8 cellular contexts compared by ENCODE assay signal in genomic region chr2:108583903-108584520, GRCh38. TPM values are rescaled to one million over a fixed set of nuclear protein-coding genes. Genes with fewer than 3 reads are reported as not detected.
A peak's percentile ranks its signal among the peaks of the same experiment; 100 is the strongest.
DNase-seq lines count a peak whose midpoint lies in the region; ATAC-seq lines count a peak whose summit lies in the region.

No MANE protein-coding gene starts in this region.

- no peak overlapping the region for H3K27ac ChIP-seq in CD4-positive, CD25-positive, alpha-beta regulatory T cell (ENCODE audit: insufficient read depth, low read length, poor library complexity, severe bottlenecking)
- no peak overlapping the region for H3K27ac ChIP-seq in effector memory CD4-positive, alpha-beta T cell (ENCODE audit: insufficient read depth, low read length, poor library complexity, severe bottlenecking)

- H3K4me1 ChIP-seq in CD4-positive, CD25-positive, alpha-beta regulatory T cell (ENCODE audit: control insufficient read depth, insufficient read depth, low read length, poor library complexity, severe bottlenecking), result peaks cover 25% of the 10 kb centered on the region
- no peaks in the 10 kb centered on the region for H3K4me1 ChIP-seq in effector memory CD4-positive, alpha-beta T cell (ENCODE audit: control insufficient read depth, insufficient read depth, low read length, poor library complexity, severe bottlenecking)

- DNase-seq in CD4-positive, CD25-positive, alpha-beta regulatory T cell, result peak; percentile 38 to 77 (median 66)
- DNase-seq in GM19238 (ENCODE audit: insufficient read length, low spot score) (peak; percentile 30), NCI-H460 (ENCODE audit: extremely low read depth, low read depth) (peak; percentile 76), midbrain (lab: John Stamatoyannopoulos, UW) (peak; percentile 85)
- DNase-seq in activated CD4-positive, alpha-beta T cell treated with anti-CD3 and anti-CD28 coated beads, Interleukin-2, amount 10 ng/mL, durations not matched to agents 7 days and 5 days, result peak; percentile 72
- peak in 2 of 3 donors; percentile 5 to 45 for DNase-seq in effector memory CD4-positive, alpha-beta T cell
- DNase-seq in stimulated activated effector memory CD8-positive, alpha-beta T cell treated with anti-CD3 and anti-CD28 coated beads, Interleukin-12 subunit alpha, Interleukin-12 subunit beta, amount 100 ng/mL, for 72 hours (ENCODE audit: low spot score in 2 of 2), result peak; percentile 42 to 72

- no peaks in the 10 kb centered on the region for H3K9me3 Mint-ChIP-seq in CD4-positive, CD25-positive, alpha-beta regulatory T cell
- H3K9me3 Mint-ChIP-seq in activated CD4-positive, alpha-beta T cell treated with anti-CD3 and anti-CD28 coated beads, Interleukin-2, amount 10 ng/mL, durations not matched to agents 7 days and 5 days, result no peaks in the 10 kb centered on the region
- no peaks in the 10 kb centered on the region for H3K9me3 Mint-ChIP-seq in stimulated activated effector memory CD8-positive, alpha-beta T cell treated with anti-CD3 and anti-CD28 coated beads, Interleukin-12 subunit alpha, Interleukin-12 subunit beta, amount 100 ng/mL, for 72 hours

- POLR2A ChIA-PET in activated CD4-positive, alpha-beta T cell treated with anti-CD3 and anti-CD28 coated beads, Interleukin-2, amount 10 ng/mL, durations not matched to agents 7 days and 5 days (lab: Charles Lee), result no interaction called here

- H3K4me1 Mint-ChIP-seq in CD4-positive, CD25-positive, alpha-beta regulatory T cell, result peaks cover 17 to 51% (median 42%) of the 10 kb centered on the region in 4 donors
- peaks cover 31% of the 10 kb centered on the region for H3K4me1 Mint-ChIP-seq in activated CD4-positive, alpha-beta T cell treated with anti-CD3 and anti-CD28 coated beads, Interleukin-2, amount 10 ng/mL, durations not matched to agents 7 days and 5 days
- H3K4me1 Mint-ChIP-seq in stimulated activated effector memory CD8-positive, alpha-beta T cell treated with anti-CD3 and anti-CD28 coated beads, Interleukin-12 subunit alpha, Interleukin-12 subunit beta, amount 100 ng/mL, for 72 hours, result peaks cover 57% of the 10 kb centered on the region

- H3K4me3 Mint-ChIP-seq in CD4-positive, CD25-positive, alpha-beta regulatory T cell, result peak overlapping the region in 1 of 4 donors; percentile 2
- H3K4me3 Mint-ChIP-seq in activated CD4-positive, alpha-beta T cell treated with anti-CD3 and anti-CD28 coated beads, Interleukin-2, amount 10 ng/mL, durations not matched to agents 7 days and 5 days, result no peak overlapping the region
- no peak overlapping the region for H3K4me3 Mint-ChIP-seq in stimulated activated effector memory CD8-positive, alpha-beta T cell treated with anti-CD3 and anti-CD28 coated beads, Interleukin-12 subunit alpha, Interleukin-12 subunit beta, amount 100 ng/mL, for 72 hours

- H3K4me3 ChIP-seq in CD4-positive, CD25-positive, alpha-beta regulatory T cell (ENCODE audit: low read depth, low read length), result peak overlapping the region; percentile 58
- H3K4me3 ChIP-seq in effector memory CD4-positive, alpha-beta T cell (ENCODE audit: insufficient read depth, low read depth, low read length, poor library complexity, severe bottlenecking), result no peak overlapping the region

- CTCF ChIA-PET in activated CD4-positive, alpha-beta T cell treated with anti-CD3 and anti-CD28 coated beads, Interleukin-2, amount 10 ng/mL, durations not matched to agents 7 days and 5 days (lab: Charles Lee), result interaction anchor here (0.6 to 5.1 kb wide), 14 partner anchors 8 to 647 kb away, joined by 3 to 34 read pairs (median 4); partner anchors contain the start of gene LIMS1

- no peaks in the 10 kb centered on the region for H3K36me3 ChIP-seq in CD4-positive, CD25-positive, alpha-beta regulatory T cell (ENCODE audit: control insufficient read depth, insufficient read depth, low read length)
- no peaks in the 10 kb centered on the region for H3K36me3 ChIP-seq in effector memory CD4-positive, alpha-beta T cell (ENCODE audit: control insufficient read depth, insufficient read depth, low read length)

- H3K27ac Mint-ChIP-seq in CD4-positive, CD25-positive, alpha-beta regulatory T cell, result peak overlapping the region in 1 of 3 donors; percentile 73
- H3K27ac Mint-ChIP-seq in activated CD4-positive, alpha-beta T cell treated with anti-CD3 and anti-CD28 coated beads, Interleukin-2, amount 10 ng/mL, durations not matched to agents 7 days and 5 days, result no peak overlapping the region
- H3K27ac Mint-ChIP-seq in stimulated activated effector memory CD8-positive, alpha-beta T cell treated with anti-CD3 and anti-CD28 coated beads, Interleukin-12 subunit alpha, Interleukin-12 subunit beta, amount 100 ng/mL, for 72 hours, result peak overlapping the region; percentile 64

- peak; percentile 79 to 83 for ATAC-seq in CD4-positive, CD25-positive, alpha-beta regulatory T cell (ENCODE audit: low read depth in 2 of 2)
- ATAC-seq in HG03354 (IDR thresholded peaks at IDR 0.05; ENCODE audit: poor library complexity, severe bottlenecking, unreplicated experiment), result peak; percentile 82
- ATAC-seq in stimulated activated effector memory CD8-positive, alpha-beta T cell treated with anti-CD3 and anti-CD28 coated beads, Interleukin-12 subunit alpha, Interleukin-12 subunit beta, amount 100 ng/mL, for 72 hours, result peak; percentile 85

- H3K27me3 Mint-ChIP-seq in CD4-positive, CD25-positive, alpha-beta regulatory T cell, result no peaks in the 10 kb centered on the region
- no peaks in the 10 kb centered on the region for H3K27me3 Mint-ChIP-seq in activated CD4-positive, alpha-beta T cell treated with anti-CD3 and anti-CD28 coated beads, Interleukin-2, amount 10 ng/mL, durations not matched to agents 7 days and 5 days

- H3K9me3 ChIP-seq in CD4-positive, CD25-positive, alpha-beta regulatory T cell (ENCODE audit: control insufficient read depth in 2 of 2, low read length in 2 of 2), result no peaks in the 10 kb centered on the region
- H3K9me3 ChIP-seq in effector memory CD4-positive, alpha-beta T cell (ENCODE audit: control insufficient read depth, low read length), result no peaks in the 10 kb centered on the region

- H3K27me3 ChIP-seq in CD4-positive, CD25-positive, alpha-beta regulatory T cell (ENCODE audit: control insufficient read depth, insufficient read depth, low read length), result no peaks in the 10 kb centered on the region
- no peaks in the 10 kb centered on the region for H3K27me3 ChIP-seq in effector memory CD4-positive, alpha-beta T cell (replicated peaks; ENCODE audit: control insufficient read depth, insufficient read depth, low read length, poor library complexity, severe bottlenecking)

- no peaks in the 10 kb centered on the region for H3K36me3 Mint-ChIP-seq in CD4-positive, CD25-positive, alpha-beta regulatory T cell
- H3K36me3 Mint-ChIP-seq in activated CD4-positive, alpha-beta T cell treated with anti-CD3 and anti-CD28 coated beads, Interleukin-2, amount 10 ng/mL, durations not matched to agents 7 days and 5 days (ENCODE audit: low read depth), result no peaks in the 10 kb centered on the region
- no peaks in the 10 kb centered on the region for H3K36me3 Mint-ChIP-seq in stimulated activated effector memory CD8-positive, alpha-beta T cell treated with anti-CD3 and anti-CD28 coated beads, Interleukin-12 subunit alpha, Interleukin-12 subunit beta, amount 100 ng/mL, for 72 hours

RNA-seq across cellular contexts. Expression of gene LIMS1, which starts 49.7 kb away (rescaled TPM):
- 109 TPM for total RNA-seq in CD4-positive, CD25-positive, alpha-beta regulatory T cell
- polyA plus RNA-seq in CD4-positive, CD25-positive, alpha-beta regulatory T cell, result 100 to 1,000 TPM; 156 to 235 (median 190) TPM
- total RNA-seq in NCI-H460 (2014; rRNA removed; shearing (Covaris generic)), result 35.4 and 42.8 TPM in 2 replicates
- 15.8 and 55.0 TPM in 2 replicates for polyA plus RNA-seq in NCI-H460 (2014; cell fraction: nucleus; rRNA removed)
- total RNA-seq in activated CD4-positive, alpha-beta T cell treated with anti-CD3 and anti-CD28 coated beads, Interleukin-2, amount 10 ng/mL, durations not matched to agents 7 days and 5 days, result 10 to 100 TPM; 57.2 to 63.2 TPM

Comparison
In these comparisons a context has a peak if more than half of its experiments do, and no peak if none do; other contexts are left out.
1. DNase-seq: peak in every context shown above with its lines; median percentile 85 in midbrain; 76 in NCI-H460; 72 in activated CD4-positive, alpha-beta T cell treated with anti-CD3 and anti-CD28 coated beads, Interleukin-2, amount 10 ng/mL, durations not matched to agents 7 days and 5 days; 66 in CD4-positive, CD25-positive, alpha-beta regulatory T cell; 57 in stimulated activated effector memory CD8-positive, alpha-beta T cell treated with anti-CD3 and anti-CD28 coated beads, Interleukin-12 subunit alpha, Interleukin-12 subunit beta, amount 100 ng/mL, for 72 hours; 30 in GM19238; 25 in effector memory CD4-positive, alpha-beta T cell.